ENCODE assay signal across 9 cellular contexts in genomic region chr6:79453558-79454042, GRCh38.
DNase-seq lines count a peak whose midpoint lies in the region; ATAC-seq, FAIRE-seq and TF ChIP-seq lines count a peak whose summit lies in the region.
"Had no signal": no experiment of that assay in that cellular context is flagged by ENCODE, and none has a peak within 500 bp of the region (broad histone marks: within the 10 kb centered on the region; RNA-seq: fewer than 3 reads in every experiment).

No MANE protein-coding gene starts in this region.

- H3K4me2 ChIP-seq in mammary epithelial cell (ENCODE audit: insufficient read depth, low read depth, low read length) (peak overlapping the region; percentile 65), osteoblast (ENCODE audit: insufficient read depth, low read length) (no peak overlapping the region)

- WGBS in mammary epithelial cell (ENCODE audit: low coverage, missing lambda C conversion rate), result 4% methylated on average over 3 of the region's 3 CpGs

- no peak for FAIRE-seq in D721Med (lab: Jason Lieb, UNC)
- FAIRE-seq: pancreas had no signal

- H3K27ac ChIP-seq in mammary epithelial cell (ENCODE audit: insufficient read depth, low read depth, low read length) (peak overlapping the region; percentile 76), osteoblast (ENCODE audit: low read depth, low read length) (no peak overlapping the region)
- H3K27ac ChIP-seq: pancreas had no signal

- CTCF ChIA-PET in mammary epithelial cell (lab: Charles Lee; ENCODE audit: low non-redundant PET), result no interaction called here

- H3K4me3 ChIP-seq in mammary epithelial cell (replicated peaks in 1 of 3; ENCODE audit: insufficient read depth in 1 of 3, low read depth in 2 of 3, low read length in 3 of 3) (peak overlapping the region in 1 of 3 experiments; percentile 13), osteoblast (ENCODE audit: insufficient read depth, low read length) (no peak overlapping the region)
- H3K4me3 ChIP-seq: pancreas had no signal

- no peaks in the 10 kb centered on the region for H3K79me2 ChIP-seq in mammary epithelial cell (ENCODE audit: insufficient read depth, low read length)
- no peaks in the 10 kb centered on the region for H3K79me2 ChIP-seq in osteoblast (ENCODE audit: insufficient read depth, low read length)

- intact Hi-C loops in mammary epithelial cell (cut with micrococcal nuclease), result no loop called here

- TF ChIP-seq RAD21 in Ishikawa (IDR thresholded peaks at IDR 0.05; ENCODE audit: low read depth), result peak; percentile 27

- no peaks in the 10 kb centered on the region for H3K36me3 ChIP-seq in mammary epithelial cell (ENCODE audit: insufficient read depth, low read length)
- H3K36me3 ChIP-seq in osteoblast (ENCODE audit: insufficient read depth, low read length), result no peaks in the 10 kb centered on the region
- H3K36me3 ChIP-seq: pancreas had no signal

- no TSS peak for BruUV-seq in mammary epithelial cell (replicated peaks; lab: Mats Ljungman, UMichigan)

- H4K20me1 ChIP-seq in mammary epithelial cell (ENCODE audit: insufficient read depth, low read length) (no peaks in the 10 kb centered on the region), osteoblast (ENCODE audit: insufficient read depth, low read length) (no peaks in the 10 kb centered on the region)

- H3K27me3 ChIP-seq in mammary epithelial cell (ENCODE audit: insufficient read depth, low read length), result no peaks in the 10 kb centered on the region
- H3K27me3 ChIP-seq in osteoblast (ENCODE audit: insufficient read depth, low read length), result no peaks in the 10 kb centered on the region
- H3K27me3 ChIP-seq: pancreas had no signal

- DNase-seq in mammary epithelial cell (peak; percentile 93), osteoblast (ENCODE audit: insufficient read length, low spot score, missing footprints) (no peak), NCI-H524 treated with DMSO at 0.1 percent for 48 hours (lab: John Stamatoyannopoulos, UW) (no peak), D721Med (ENCODE audit: insufficient read length, low spot score) (no peak)
- DNase-seq: NCI-H187 treated with DMSO at 0.1 percent for 48 hours, pancreas had no signal

- dilution Hi-C loops in mammary epithelial cell (cut with HindIII; ENCODE audit: low sequenced_read_pairs), result no loop called here

- TF ChIP-seq EP300 in Ishikawa (IDR thresholded peaks at IDR 0.05; ENCODE audit: borderline replicate concordance), result peak; percentile 95

- in situ Hi-C loops in mammary epithelial cell (cut with MboI; ENCODE audit: low sequenced_read_pairs in 2 of 2), result no loop called here

- H3K4me1 ChIP-seq in mammary epithelial cell (ENCODE audit: insufficient read depth, low read length), result peaks cover 15% of the 10 kb centered on the region
- peaks cover 3% of the 10 kb centered on the region for H3K4me1 ChIP-seq in osteoblast (ENCODE audit: insufficient read depth, low read length)
- H3K4me1 ChIP-seq: pancreas had no signal

- H3K9ac ChIP-seq in mammary epithelial cell (ENCODE audit: insufficient read depth, low read length), result peak overlapping the region; percentile 53

- TF ChIP-seq CTCF in mammary epithelial cell (conservative IDR thresholded peaks at IDR 0.05 in 1 of 2, IDR thresholded peaks at IDR 0.05 in 1 of 2; ENCODE audit: extremely low read depth in 1 of 2, insufficient read depth in 1 of 2, low read depth in 1 of 2, low read length in 2 of 2), result no peak
- TF ChIP-seq CTCF in osteoblast (IDR thresholded peaks at IDR 0.05; ENCODE audit: extremely low read depth, low read depth, low read length), result no peak
- TF ChIP-seq CTCF in D721Med (IDR thresholded peaks at IDR 0.05; ENCODE audit: insufficient read depth, missing control alignments), result no peak

- ATAC-seq in GM18858 (IDR thresholded peaks at IDR 0.05; ENCODE audit: unreplicated experiment) (peak; percentile 54), HG03095 (IDR thresholded peaks at IDR 0.05; ENCODE audit: unreplicated experiment) (no peak)

- H2AFZ ChIP-seq in mammary epithelial cell (ENCODE audit: low read depth, low read length) (peak overlapping the region; percentile 84), osteoblast (ENCODE audit: low read length) (peak overlapping the region; percentile 68)

- H3K9me3 ChIP-seq in mammary epithelial cell (replicated peaks; ENCODE audit: insufficient read depth, low read length) (no peaks in the 10 kb centered on the region), osteoblast (ENCODE audit: low read depth, low read length) (no peaks in the 10 kb centered on the region)
- H3K9me3 ChIP-seq: pancreas had no signal

TF ChIP-seq in Ishikawa, 13 proteins besides CTCF, POLR2A, EP300 and RAD21:
- TF ChIP-seq TAF1 (IDR thresholded peaks at IDR 0.05; ENCODE audit: low read depth) (no peak), TCF12 (IDR thresholded peaks at IDR 0.05; ENCODE audit: low read depth) (peak; percentile 95), MAX (IDR thresholded peaks at IDR 0.05) (peak; percentile 54; the same call in 1 of the 2 replicates), NFIC (IDR thresholded peaks at IDR 0.05) (peak; percentile 86), CEBPB (IDR thresholded peaks at IDR 0.05) (peak; percentile 99), USF1 (IDR thresholded peaks at IDR 0.05) (no peak), EGR1 (IDR thresholded peaks at IDR 0.05) (peak; percentile 85), CREB1 (IDR thresholded peaks at IDR 0.05; ENCODE audit: low read depth) (no peak), TEAD4 (IDR thresholded peaks at IDR 0.05) (peak; percentile 91), FOXM1 (IDR thresholded peaks at IDR 0.05; ENCODE audit: borderline replicate concordance, low read depth) (peak; percentile 88), YY1 (IDR thresholded peaks at IDR 0.05; ENCODE audit: low read depth) (no peak), ZBTB7A (IDR thresholded peaks at IDR 0.05; ENCODE audit: low read depth) (no peak)
- TF ChIP-seq, protein P1, sequence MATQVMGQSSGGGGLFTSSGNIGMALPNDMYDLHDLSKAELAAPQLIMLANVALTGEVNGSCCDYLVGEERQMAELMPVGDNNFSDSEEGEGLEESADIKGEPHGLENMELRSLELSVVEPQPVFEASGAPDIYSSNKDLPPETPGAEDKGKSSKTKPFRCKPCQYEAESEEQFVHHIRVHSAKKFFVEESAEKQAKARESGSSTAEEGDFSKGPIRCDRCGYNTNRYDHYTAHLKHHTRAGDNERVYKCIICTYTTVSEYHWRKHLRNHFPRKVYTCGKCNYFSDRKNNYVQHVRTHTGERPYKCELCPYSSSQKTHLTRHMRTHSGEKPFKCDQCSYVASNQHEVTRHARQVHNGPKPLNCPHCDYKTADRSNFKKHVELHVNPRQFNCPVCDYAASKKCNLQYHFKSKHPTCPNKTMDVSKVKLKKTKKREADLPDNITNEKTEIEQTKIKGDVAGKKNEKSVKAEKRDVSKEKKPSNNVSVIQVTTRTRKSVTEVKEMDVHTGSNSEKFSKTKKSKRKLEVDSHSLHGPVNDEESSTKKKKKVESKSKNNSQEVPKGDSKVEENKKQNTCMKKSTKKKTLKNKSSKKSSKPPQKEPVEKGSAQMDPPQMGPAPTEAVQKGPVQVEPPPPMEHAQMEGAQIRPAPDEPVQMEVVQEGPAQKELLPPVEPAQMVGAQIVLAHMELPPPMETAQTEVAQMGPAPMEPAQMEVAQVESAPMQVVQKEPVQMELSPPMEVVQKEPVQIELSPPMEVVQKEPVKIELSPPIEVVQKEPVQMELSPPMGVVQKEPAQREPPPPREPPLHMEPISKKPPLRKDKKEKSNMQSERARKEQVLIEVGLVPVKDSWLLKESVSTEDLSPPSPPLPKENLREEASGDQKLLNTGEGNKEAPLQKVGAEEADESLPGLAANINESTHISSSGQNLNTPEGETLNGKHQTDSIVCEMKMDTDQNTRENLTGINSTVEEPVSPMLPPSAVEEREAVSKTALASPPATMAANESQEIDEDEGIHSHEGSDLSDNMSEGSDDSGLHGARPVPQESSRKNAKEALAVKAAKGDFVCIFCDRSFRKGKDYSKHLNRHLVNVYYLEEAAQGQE (IDR thresholded peaks at IDR 0.05; ENCODE audit: low read depth), result no peak
